ENCODE assay signal across 1 cellular context in genomic region chr16:50781043-50781442, GRCh38.
A peak's percentile ranks its signal among the peaks of the same experiment; 100 is the strongest.
TF ChIP-seq lines count a peak whose summit lies in the region.

No MANE protein-coding gene starts in this region.

TF ChIP-seq in H1, 55 proteins besides CTCF, POLR2A, EP300 and RAD21 (continued from another document):
- 0 out of 2 replicates have a peak, but pooled peaks have one; percentile 15 for TF ChIP-seq TEAD4 (IDR thresholded peaks at IDR 0.05; ENCODE audit: low read depth, low read length)
- TF ChIP-seq SP4 (IDR thresholded peaks at IDR 0.05; ENCODE audit: low read length): no peak
- no peak for TF ChIP-seq GABPA (IDR thresholded peaks at IDR 0.05; ENCODE audit: borderline replicate concordance, insufficient read depth, low read length)
- no peak for TF ChIP-seq PHF8 (conservative IDR thresholded peaks at IDR 0.05; ENCODE audit: low read depth, low read length)
- TF ChIP-seq E2F6 (IDR thresholded peaks at IDR 0.05): no peak
- TF ChIP-seq JUN (IDR thresholded peaks at IDR 0.05; ENCODE audit: low read depth, low read length): 0 out of 2 replicates have a peak, but pooled peaks have one; percentile 27
- TF ChIP-seq TCF12 (IDR thresholded peaks at IDR 0.05; ENCODE audit: low read depth, low read length): no peak
- TF ChIP-seq TBP (IDR thresholded peaks at IDR 0.05; ENCODE audit: low read depth, low read length): no peak
- TF ChIP-seq FOSL1 (IDR thresholded peaks at IDR 0.05; ENCODE audit: insufficient read depth, low read depth, low read length): no peak
- no peak for TF ChIP-seq NANOG (IDR thresholded peaks at IDR 0.05; ENCODE audit: insufficient read depth, low read depth, low read length, poor library complexity, severe bottlenecking)
- TF ChIP-seq NRF1 (IDR thresholded peaks at IDR 0.05; ENCODE audit: low read depth, low read length): no peak
- TF ChIP-seq JUND (IDR thresholded peaks at IDR 0.05; ENCODE audit: low read length): no peak
- TF ChIP-seq CBX5 (IDR thresholded peaks at IDR 0.05; ENCODE audit: low read depth, low read length): no peak
- TF ChIP-seq KDM4A (IDR thresholded peaks at IDR 0.05; ENCODE audit: low read depth, low read length, severe bottlenecking): no peak
- TF ChIP-seq SP1 (IDR thresholded peaks at IDR 0.05; ENCODE audit: low read depth, low read length): no peak
- TF ChIP-seq SIX5 (IDR thresholded peaks at IDR 0.05; ENCODE audit: low read depth, low read length): no peak
